ENCODE assay signal across 22 cellular contexts in genomic region chr18:62388855-62389760, GRCh38.
DNase-seq lines count a peak whose midpoint lies in the region; ATAC-seq and TF ChIP-seq lines count a peak whose summit lies in the region.
"Had no signal": no experiment of that assay in that cellular context is flagged by ENCODE, and none has a peak within 500 bp of the region (broad histone marks: within the 10 kb centered on the region; RNA-seq: fewer than 3 reads in every experiment).

No MANE protein-coding gene starts in this region.

- no peaks in the 10 kb centered on the region for H3K9me3 ChIP-seq in RWPE2 (ENCODE audit: severe bottlenecking)
- H3K9me3 ChIP-seq: BE2C, body of pancreas, prostate gland, thoracic aorta had no signal

- peak; percentile 14 for DNase-seq in LHCN-M2 (ENCODE audit: low read depth)
- no peak for DNase-seq in RWPE2 (ENCODE audit: low spot score)
- DNase-seq in fibroblast of the aortic adventitia (ENCODE audit: low read depth): peak; percentile 39
- no peak for DNase-seq in stimulated activated effector memory CD8-positive, alpha-beta T cell treated with anti-CD3 and anti-CD28 coated beads, Interleukin-12 subunit alpha, Interleukin-12 subunit beta, amount 100 ng/mL, for 72 hours (ENCODE audit: low spot score in 2 of 2)
- no peak for DNase-seq in NCI-H187 treated with DMSO at 0.1 percent for 48 hours (lab: John Stamatoyannopoulos, UW)
- DNase-seq in SKM-1 (lab: John Stamatoyannopoulos, UW; ENCODE audit: unreplicated experiment): no peak
- DNase-seq: activated CD4-positive, alpha-beta memory T cell treated with anti-CD3 and anti-CD28 coated beads, Interleukin-2, amount 10 ng/mL, durations not matched to agents 7 days and 5 days; activated T-cell treated with anti-CD3 and anti-CD28 coated beads, Interleukin-2, amount 50 U/mL, for 1 hour; BE2C; body of pancreas; Calu3; HFFc6; KBM-7; NCI-H1417; NCI-H69; spleen had no signal

- ATAC-seq in RWPE2 (ENCODE audit: low read depth) (peak; percentile 96), GM19452 (IDR thresholded peaks at IDR 0.05; ENCODE audit: unreplicated experiment) (no peak)
- ATAC-seq in stimulated activated effector memory CD8-positive, alpha-beta T cell treated with anti-CD3 and anti-CD28 coated beads, Interleukin-12 subunit alpha, Interleukin-12 subunit beta, amount 100 ng/mL, for 72 hours: no peak
- ATAC-seq: body of pancreas had no signal

- H3K27ac Mint-ChIP-seq in stimulated activated effector memory CD8-positive, alpha-beta T cell treated with anti-CD3 and anti-CD28 coated beads, Interleukin-12 subunit alpha, Interleukin-12 subunit beta, amount 100 ng/mL, for 72 hours: peak overlapping the region; percentile 2
- H3K27ac Mint-ChIP-seq: activated CD4-positive, alpha-beta memory T cell treated with anti-CD3 and anti-CD28 coated beads, Interleukin-2, amount 10 ng/mL, durations not matched to agents 7 days and 5 days; activated naive CD4-positive, alpha-beta T cell treated with anti-CD3 and anti-CD28 coated beads, Interleukin-2, amount 50 U/mL, for 24 hours; dendritic cell treated with granulocyte-macrophage colony-stimulating factor and Interleukin-4, amounts not matched to agents 40 ng/mL and 50 ng/mL, for 4 days; HFFc6 had no signal

- H3K36me3 ChIP-seq in RWPE2 (ENCODE audit: low read depth): no peaks in the 10 kb centered on the region
- H3K36me3 ChIP-seq: BE2C, prostate gland, spleen, thoracic aorta had no signal

- H3K4me3 ChIP-seq in RWPE2 (ENCODE audit: severe bottlenecking): no peak overlapping the region
- no peak overlapping the region for H3K4me3 ChIP-seq in fibroblast of the aortic adventitia (ENCODE audit: low read depth, low read length)
- H3K4me3 ChIP-seq: body of pancreas, prostate gland, spleen, thoracic aorta had no signal

- no peaks in the 10 kb centered on the region for H3K27me3 ChIP-seq in RWPE2 (ENCODE audit: insufficient read depth, poor library complexity, severe bottlenecking)
- H3K27me3 ChIP-seq: BE2C had no signal

- peak overlapping the region; percentile 36 for H3K27ac ChIP-seq in RWPE2 (ENCODE audit: poor library complexity, severe bottlenecking)
- H3K27ac ChIP-seq: body of pancreas, prostate gland, spleen, thoracic aorta had no signal

- peaks cover 13% of the 10 kb centered on the region for H3K4me1 Mint-ChIP-seq in stimulated activated effector memory CD8-positive, alpha-beta T cell treated with anti-CD3 and anti-CD28 coated beads, Interleukin-12 subunit alpha, Interleukin-12 subunit beta, amount 100 ng/mL, for 72 hours
- H3K4me1 Mint-ChIP-seq: activated naive CD4-positive, alpha-beta T cell treated with anti-CD3 and anti-CD28 coated beads, Interleukin-2, amount 50 U/mL, for 24 hours had no signal

- no peak for TF ChIP-seq CTCF in RWPE2 (IDR thresholded peaks at IDR 0.05; ENCODE audit: poor library complexity, severe bottlenecking)
- TF ChIP-seq CTCF in fibroblast of the aortic adventitia (IDR thresholded peaks at IDR 0.05; ENCODE audit: insufficient read depth, low read length): no peak

- no peak overlapping the region for H3K4me3 Mint-ChIP-seq in stimulated activated effector memory CD8-positive, alpha-beta T cell treated with anti-CD3 and anti-CD28 coated beads, Interleukin-12 subunit alpha, Interleukin-12 subunit beta, amount 100 ng/mL, for 72 hours
- H3K4me3 Mint-ChIP-seq: activated CD4-positive, alpha-beta memory T cell treated with anti-CD3 and anti-CD28 coated beads, Interleukin-2, amount 10 ng/mL, durations not matched to agents 7 days and 5 days; activated naive CD4-positive, alpha-beta T cell treated with anti-CD3 and anti-CD28 coated beads, Interleukin-2, amount 50 U/mL, for 24 hours; dendritic cell treated with granulocyte-macrophage colony-stimulating factor and Interleukin-4, amounts not matched to agents 40 ng/mL and 50 ng/mL, for 4 days; HFFc6; natural killer cell treated with Interleukin-12 subunit alpha and Interleukin-12 subunit beta and Interleukin-15 and Interleukin-18, amount 100 ng/mL, for 72 hours had no signal

- no peaks in the 10 kb centered on the region for H3K9me3 Mint-ChIP-seq in stimulated activated effector memory CD8-positive, alpha-beta T cell treated with anti-CD3 and anti-CD28 coated beads, Interleukin-12 subunit alpha, Interleukin-12 subunit beta, amount 100 ng/mL, for 72 hours
- H3K9me3 Mint-ChIP-seq: HFFc6; natural killer cell treated with Interleukin-12 subunit alpha and Interleukin-12 subunit beta and Interleukin-15 and Interleukin-18, amount 100 ng/mL, for 72 hours had no signal

- H3K36me3 Mint-ChIP-seq in stimulated activated effector memory CD8-positive, alpha-beta T cell treated with anti-CD3 and anti-CD28 coated beads, Interleukin-12 subunit alpha, Interleukin-12 subunit beta, amount 100 ng/mL, for 72 hours: peaks cover 23% of the 10 kb centered on the region
- H3K36me3 Mint-ChIP-seq: activated naive CD4-positive, alpha-beta T cell treated with anti-CD3 and anti-CD28 coated beads, Interleukin-2, amount 50 U/mL, for 24 hours; natural killer cell treated with Interleukin-12 subunit alpha and Interleukin-12 subunit beta and Interleukin-15 and Interleukin-18, amount 100 ng/mL, for 72 hours had no signal

- peaks cover 4% of the 10 kb centered on the region for H3K4me1 ChIP-seq in RWPE2 (ENCODE audit: insufficient read depth, poor library complexity, severe bottlenecking)
- H3K4me1 ChIP-seq: BE2C, prostate gland, spleen had no signal

Comparison
In these comparisons a context has a peak if more than half of its experiments do, and no peak if none do; other contexts are left out.
1. DNase-seq: peak in LHCN-M2 (single experiment) and fibroblast of the aortic adventitia (single experiment); none in RWPE2 (single experiment), stimulated activated effector memory CD8-positive, alpha-beta T cell treated with anti-CD3 and anti-CD28 coated beads, Interleukin-12 subunit alpha, Interleukin-12 subunit beta, amount 100 ng/mL, for 72 hours (0 of 2), NCI-H187 treated with DMSO at 0.1 percent for 48 hours (single experiment) and SKM-1 (single experiment).